Comparison of ENCODE assay signal across 1 cellular context in genomic region chr5:135887447-135887864, GRCh38.
TF ChIP-seq lines count a peak whose summit lies in the region.

No MANE protein-coding gene starts in this region.

TF ChIP-seq in endothelial cell of umbilical vein, 7 proteins besides CTCF, POLR2A, EP300 and RAD21:
- TF ChIP-seq, protein P1, sequence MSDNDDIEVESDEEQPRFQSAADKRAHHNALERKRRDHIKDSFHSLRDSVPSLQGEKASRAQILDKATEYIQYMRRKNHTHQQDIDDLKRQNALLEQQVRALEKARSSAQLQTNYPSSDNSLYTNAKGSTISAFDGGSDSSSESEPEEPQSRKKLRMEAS (IDR thresholded peaks at IDR 0.05; ENCODE audit: insufficient read depth, insufficient read length): no peak
- TF ChIP-seq GATA2 (IDR thresholded peaks at IDR 0.05; ENCODE audit: insufficient read depth, insufficient read length, low read depth, low read length) (no peak), JUN (IDR thresholded peaks at IDR 0.05; ENCODE audit: borderline replicate concordance, insufficient read depth, insufficient read length, low read depth) (no peak), MYC (IDR thresholded peaks at IDR 0.05; ENCODE audit: low read depth, low read length) (no peak), EZH2 (IDR thresholded peaks at IDR 0.05; ENCODE audit: borderline replicate concordance, low read depth, low read length, severe bottlenecking) (no peak), FOS (IDR thresholded peaks at IDR 0.05; ENCODE audit: borderline replicate concordance, insufficient read depth, low read length) (no peak), POLR2AphosphoS5 (IDR thresholded peaks at IDR 0.05; ENCODE audit: insufficient read depth, low read depth, low read length) (no peak)
